Comparison of ENCODE assay signal across 8 cellular contexts in the genomic region with DNA sequence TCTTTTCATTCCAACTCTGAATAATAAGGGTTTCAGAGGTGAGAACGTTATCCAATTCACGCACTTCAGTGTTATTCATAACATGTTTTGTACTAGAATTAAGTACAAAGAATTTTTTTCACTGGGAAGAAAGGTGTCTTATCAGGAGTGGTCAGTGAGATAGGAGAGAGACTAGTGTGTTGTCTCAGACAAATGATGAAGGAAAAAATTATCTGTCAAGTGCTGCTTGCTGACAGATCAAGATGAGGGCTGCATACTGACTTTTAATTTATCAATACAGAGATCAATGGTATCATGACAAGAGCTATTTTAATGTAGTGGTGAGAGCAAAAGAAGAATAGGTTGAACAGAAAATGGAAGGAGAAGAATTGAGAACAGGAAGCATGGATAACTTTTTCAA.
"Had no signal": no experiment of that assay in that cellular context is flagged by ENCODE, and none has a peak within 500 bp of the region (broad histone marks: within the 10 kb centered on the region; RNA-seq: fewer than 3 reads in every experiment).

No MANE protein-coding gene starts in this region.

- H3K27me3 Mint-ChIP-seq: IgD-negative memory B cell had no signal

- H3K4me3 ChIP-seq: HAP-1 had no signal

- H3K4me3 Mint-ChIP-seq: HFFc6, IgD-negative memory B cell had no signal

- ATAC-seq: HCT116 had no signal

- DNase-seq: GOT3, H7, HFFc6, KG1 had no signal

- FAIRE-seq: HTR-8/SVneo had no signal

- H3K36me3 Mint-ChIP-seq: IgD-negative memory B cell had no signal

- H3K4me1 Mint-ChIP-seq: IgD-negative memory B cell had no signal

- H3K36me3 ChIP-seq: HAP-1 had no signal

- H3K27ac Mint-ChIP-seq: HFFc6, IgD-negative memory B cell had no signal

- H3K4me1 ChIP-seq: HAP-1 had no signal

- H3K9me3 ChIP-seq: HAP-1 had no signal

- H3K9me3 Mint-ChIP-seq: HFFc6 had no signal
